Comparison of ENCODE assay signal across 8 cellular contexts in the genomic region with DNA sequence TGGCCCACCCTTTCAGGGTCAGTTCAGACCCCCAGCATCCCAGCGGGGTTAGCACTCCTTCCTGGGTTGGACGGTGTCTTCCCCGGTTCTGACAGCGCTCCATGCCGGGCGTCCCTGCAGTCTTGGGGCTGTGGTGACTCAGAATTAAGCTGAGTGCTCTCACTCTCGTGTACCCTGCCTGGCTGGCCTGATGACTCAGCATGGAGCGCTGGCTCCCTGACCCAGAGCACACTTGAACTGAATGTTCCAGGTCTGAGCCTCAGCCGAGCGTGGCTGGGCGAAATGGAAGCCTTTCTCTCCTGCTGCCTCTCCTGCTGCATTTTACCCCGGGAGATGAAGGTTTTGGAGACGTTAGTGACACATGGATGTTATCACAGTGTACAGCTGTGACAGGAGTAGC. TPM values are rescaled to one million over a fixed set of nuclear protein-coding genes. Genes with fewer than 3 reads are reported as not detected.
DNase-seq lines count a peak whose midpoint lies in the region; ATAC-seq and TF ChIP-seq lines count a peak whose summit lies in the region.
"Had no signal": no experiment of that assay in that cellular context is flagged by ENCODE, and none has a peak within 500 bp of the region (broad histone marks: within the 10 kb centered on the region; RNA-seq: fewer than 3 reads in every experiment).

No MANE protein-coding gene starts in this region.

- H3K9me3 ChIP-seq in H9 (ENCODE audit: control insufficient read depth, low read depth, low read length) (no peaks in the 10 kb centered on the region), SJCRH30 (replicated peaks) (no peaks in the 10 kb centered on the region), neuronal stem cell (replicated peaks in 1 of 2; ENCODE audit: control insufficient read depth in 2 of 2, insufficient read depth in 1 of 2, low read depth in 1 of 2, low read length in 2 of 2) (peaks cover 4 to 7% of the 10 kb centered on the region in 2 donors)

- H3K4me2 ChIP-seq in H9 (ENCODE audit: insufficient read depth, insufficient read length, low read length) (no peak overlapping the region), neuronal stem cell (ENCODE audit: insufficient read depth, low read length, poor library complexity, severe bottlenecking) (no peak overlapping the region)

- H3K27me3 Mint-ChIP-seq in H9 (ENCODE audit: low read depth) = no peaks in the 10 kb centered on the region; the same call in 1 of the 2 replicates

- TF ChIP-seq CTCF in H9 (conservative IDR thresholded peaks at IDR 0.05) (no peak), fibroblast of mammary gland (conservative IDR thresholded peaks at IDR 0.05; ENCODE audit: control insufficient read depth, insufficient read depth, low read depth, low read length) (no peak)

- H3K9ac ChIP-seq in H9 (ENCODE audit: extremely low read depth, insufficient read length, low read length) (no peak overlapping the region), neuronal stem cell (ENCODE audit: low read depth, low read length, poor library complexity) (no peak overlapping the region)

- H4K91ac ChIP-seq in H9 (ENCODE audit: insufficient read length, low read depth, low read length) (no peak overlapping the region), neuronal stem cell (ENCODE audit: low read depth, low read length, poor library complexity) (no peak overlapping the region)

- H3T11ph ChIP-seq in H9 (ENCODE audit: low read length) = no peak overlapping the region

- no peak overlapping the region for H3K4me3 ChIP-seq in SJCRH30
- peak overlapping the region; percentile 16 for H3K4me3 ChIP-seq in fibroblast of mammary gland (ENCODE audit: control insufficient read depth, low read depth, low read length)
- H3K4me3 ChIP-seq in neuronal stem cell (ENCODE audit: low read length in 2 of 2) = no peak overlapping the region

- H2BK15ac ChIP-seq in H9 (ENCODE audit: low read depth, low read length) (no peak overlapping the region), neuronal stem cell (ENCODE audit: low read length) (no peak overlapping the region)

- H3K23ac ChIP-seq in H9 (ENCODE audit: insufficient read length, low read depth, low read length) = no peak overlapping the region
- no peak overlapping the region for H3K23ac ChIP-seq in neuronal stem cell (ENCODE audit: low read depth, low read length, poor library complexity)

- H4K8ac ChIP-seq in H9 (replicated peaks; ENCODE audit: insufficient read length, low read depth, low read length) = no peak overlapping the region
- H4K8ac ChIP-seq in neuronal stem cell (ENCODE audit: low read depth, low read length) = no peak overlapping the region

- H3K23me2 ChIP-seq in H9 (ENCODE audit: insufficient read length, low read depth, low read length, poor library complexity, severe bottlenecking) = peaks cover 2% of the 10 kb centered on the region

- H3K79me1 ChIP-seq in H9 (ENCODE audit: insufficient read depth, low read depth, low read length, poor library complexity, severe bottlenecking) (peaks cover 3% of the 10 kb centered on the region), neuronal stem cell (ENCODE audit: low read depth, low read length) (peaks cover 8% of the 10 kb centered on the region)

- no peak overlapping the region for H3K4me3 Mint-ChIP-seq in H9
- H3K4me3 Mint-ChIP-seq: T-helper 1 cell treated with Interleukin-12 subunit alpha and Interleukin-12 subunit beta and Interleukin-4 antibody, amounts not matched to agents 30 μg/mL and 1 μg/mL, for 36 hours had no signal

- no CpG with 5 or more reads among the region's 13 CpGs for WGBS in H9 (ENCODE audit: extremely low coverage, insufficient read length, low lambda C conversion rate)
- no CpG with 5 or more reads among the region's 13 CpGs for WGBS in neuronal stem cell (ENCODE audit: extremely low coverage in 2 of 2, insufficient read length in 2 of 2, insufficient replicate concordance in 1 of 2), 2 donors

- H2BK12ac ChIP-seq in H9 (ENCODE audit: insufficient read length, low read depth, low read length) (no peak overlapping the region), neuronal stem cell (ENCODE audit: low read length) (no peak overlapping the region)

- H3K36me3 ChIP-seq in SJCRH30 (peaks cover 10% of the 10 kb centered on the region; the same call in 1 of the 2 replicates), neuronal stem cell (replicated peaks in 1 of 2; ENCODE audit: control insufficient read depth in 2 of 2, insufficient read depth in 2 of 2, low read length in 2 of 2) (peaks cover 0 to 56% of the 10 kb centered on the region in 2 donors)

- H2BK5ac ChIP-seq in H9 (ENCODE audit: insufficient read length, low read length) (no peak overlapping the region), neuronal stem cell (ENCODE audit: low read length) (no peak overlapping the region)

- H3K4ac ChIP-seq in H9 (ENCODE audit: low read depth, low read length) (no peak overlapping the region), neuronal stem cell (ENCODE audit: low read length) (no peak overlapping the region)

- H3K36me3 Mint-ChIP-seq in H9 (ENCODE audit: insufficient read depth in 1 of 3, low read depth in 3 of 3) = peaks cover 10 to 18% (median 10%) of the 10 kb centered on the region in 3 experiments

- H3K27ac ChIP-seq in H9 (ENCODE audit: insufficient read length, low read depth, low read length) = no peak overlapping the region
- H3K27ac ChIP-seq in SJCRH30 = no peak overlapping the region
- H3K27ac ChIP-seq in neuronal stem cell (replicated peaks; ENCODE audit: low read length) = no peak overlapping the region

- H4K20me1 ChIP-seq in H9 (ENCODE audit: control insufficient read depth, insufficient read depth, insufficient read length) = no peaks in the 10 kb centered on the region

- no peaks in the 10 kb centered on the region; the same call in 1 of the 2 replicates for H3K79me2 ChIP-seq in H9 (ENCODE audit: insufficient read depth, low read length)

- no peak overlapping the region for H4K5ac ChIP-seq in H9 (ENCODE audit: insufficient read length, low read depth, low read length)

- H2AK5ac ChIP-seq in H9 (ENCODE audit: insufficient read length, low read length) (no peak overlapping the region), neuronal stem cell (ENCODE audit: low read depth, low read length) (no peak overlapping the region)

- no peak overlapping the region for H2BK120ac ChIP-seq in H9 (ENCODE audit: low read depth, low read length, poor library complexity, severe bottlenecking)
- no peak overlapping the region for H2BK120ac ChIP-seq in neuronal stem cell (ENCODE audit: low read depth, low read length)

- H3K18ac ChIP-seq in H9 (ENCODE audit: insufficient read length, low read depth, low read length) = peak overlapping the region; percentile 22
- H3K18ac ChIP-seq in neuronal stem cell (ENCODE audit: low read length) = peak overlapping the region; percentile 73

- no peak overlapping the region for H3K56ac ChIP-seq in H9 (ENCODE audit: insufficient read length, low read depth, low read length)

- no peaks in the 10 kb centered on the region; a peak in 2 of 5 replicates for H3K9me3 Mint-ChIP-seq in H9
- H3K9me3 Mint-ChIP-seq: T-helper 1 cell treated with Interleukin-12 subunit alpha and Interleukin-12 subunit beta and Interleukin-4 antibody, amounts not matched to agents 30 μg/mL and 1 μg/mL, for 36 hours had no signal

- ATAC-seq in HG03432 (IDR thresholded peaks at IDR 0.05; ENCODE audit: unreplicated experiment) (no peak), HG02798 (IDR thresholded peaks at IDR 0.05; ENCODE audit: poor library complexity, unreplicated experiment) (no peak)

- H3K27me3 ChIP-seq in H9 (ENCODE audit: insufficient read depth, low read length) (no peaks in the 10 kb centered on the region), SJCRH30 (no peaks in the 10 kb centered on the region), neuronal stem cell (ENCODE audit: control insufficient read depth in 3 of 3, insufficient read depth in 3 of 3, low read depth in 1 of 3, low read length in 3 of 3) (no peaks in the 10 kb centered on the region)

- H2AFZ ChIP-seq in H9 (ENCODE audit: low read length) = no peak overlapping the region
- no peak overlapping the region for H2AFZ ChIP-seq in neuronal stem cell (ENCODE audit: low read length)

- peaks cover 30% of the 10 kb centered on the region in 2 experiments for H3K4me1 Mint-ChIP-seq in H9

- peak overlapping the region in 2 of 3 experiments; percentile 41 to 94; a peak in 3 of 7 replicates for H3K27ac Mint-ChIP-seq in H9
- H3K27ac Mint-ChIP-seq: T-helper 1 cell treated with Interleukin-12 subunit alpha and Interleukin-12 subunit beta and Interleukin-4 antibody, amounts not matched to agents 30 μg/mL and 1 μg/mL, for 36 hours had no signal

- no peak overlapping the region; the same call in 1 of the 2 replicates for H3K14ac ChIP-seq in H9 (ENCODE audit: insufficient read depth, low read length)
- no peak overlapping the region for H3K14ac ChIP-seq in neuronal stem cell (ENCODE audit: low read length)

- H2BK20ac ChIP-seq in H9 (ENCODE audit: low read depth, low read length, poor library complexity, severe bottlenecking) = no peak overlapping the region

- DNase-seq in H9 = peak; percentile 57
- peak; percentile 24 to 27 for DNase-seq in SJCRH30
- DNase-seq in fibroblast of mammary gland (ENCODE audit: low read depth) = peak; percentile 96
- no peak for DNase-seq in neuronal stem cell (ENCODE audit: low spot score)
- DNase-seq in activated gamma-delta T cell treated with Interleukin-2 at 50 U/mL for 16 hours = no peak

- peaks cover 4% of the 10 kb centered on the region; the same call in 1 of the 2 replicates for H3K4me1 ChIP-seq in H9 (ENCODE audit: insufficient read depth, low read length)
- peaks cover 5% of the 10 kb centered on the region for H3K4me1 ChIP-seq in SJCRH30
- peaks cover 17 to 27% of the 10 kb centered on the region in 2 donors for H3K4me1 ChIP-seq in neuronal stem cell (ENCODE audit: control insufficient read depth in 2 of 2, insufficient read depth in 1 of 2, low read depth in 1 of 2, low read length in 2 of 2)

RNA-seq across cellular contexts. Expression of a gene that starts 7.1 kb away (rescaled TPM):
- 11.1 and 11.4 TPM in 2 replicates for total RNA-seq in H9 (2021)
- 12.5 and 13.4 TPM in 2 replicates for total RNA-seq in SJCRH30 (2014; rRNA removed; shearing (Covaris generic))
- polyA plus RNA-seq in neuronal stem cell (2013, experiment 1 of 2) = 12.6 TPM
- 12.7 TPM for polyA plus RNA-seq in neuronal stem cell (2013, experiment 2 of 2)

Comparison
In these comparisons a context has a peak if more than half of its experiments do, and no peak if none do; other contexts are left out.
1. DNase-seq: peak in H9 (single experiment), SJCRH30 (2 of 2) and fibroblast of mammary gland (single experiment); none in neuronal stem cell (single experiment) and activated gamma-delta T cell treated with Interleukin-2 at 50 U/mL for 16 hours (single experiment).